ENCODE assay signal across 23 cellular contexts in the genomic region with DNA sequence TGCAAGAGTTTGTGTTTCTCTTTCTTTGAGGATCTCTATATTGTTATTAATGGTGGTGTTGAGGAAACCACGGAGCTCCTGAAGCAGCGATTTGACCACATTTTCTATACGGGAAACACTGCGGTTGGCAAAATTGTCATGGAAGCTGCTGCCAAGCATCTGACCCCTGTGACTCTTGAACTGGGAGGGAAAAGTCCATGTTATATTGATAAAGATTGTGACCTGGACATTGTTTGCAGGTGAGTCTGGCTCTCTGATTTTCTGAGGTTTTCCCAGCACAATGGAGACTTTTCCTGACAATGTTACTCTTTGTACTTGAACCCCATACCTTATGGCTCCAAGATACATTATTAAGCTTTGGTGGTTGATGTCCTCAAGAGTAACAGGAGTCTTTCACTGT.
"Had no signal": no experiment of that assay in that cellular context is flagged by ENCODE, and none has a peak within 500 bp of the region (broad histone marks: within the 10 kb centered on the region; RNA-seq: fewer than 3 reads in every experiment).

No MANE protein-coding gene starts in this region.

- H3K4me1 Mint-ChIP-seq: activated CD4-positive, alpha-beta T cell treated with anti-CD3 and anti-CD28 coated beads for 36 hours; activated naive CD4-positive, alpha-beta T cell treated with anti-CD3 and anti-CD28 coated beads, Interleukin-2, amount 10 ng/mL, durations not matched to agents 7 days and 5 days had no signal

- H3K27ac Mint-ChIP-seq: activated CD4-positive, alpha-beta T cell treated with anti-CD3 and anti-CD28 coated beads for 36 hours; activated naive CD4-positive, alpha-beta T cell treated with anti-CD3 and anti-CD28 coated beads, Interleukin-2, amount 10 ng/mL, durations not matched to agents 7 days and 5 days; endodermal cell; T-helper 2 cell treated with Interferon-gamma antibody and Interleukin-4, amounts not matched to agents 5 μg/mL and 100 μg/mL, for 36 hours had no signal

- H3K27me3 Mint-ChIP-seq: activated CD4-positive, alpha-beta T cell treated with anti-CD3 and anti-CD28 coated beads for 36 hours; activated naive CD4-positive, alpha-beta T cell treated with anti-CD3 and anti-CD28 coated beads, Interleukin-2, amount 10 ng/mL, durations not matched to agents 7 days and 5 days had no signal

- H3K9me3 Mint-ChIP-seq: T-helper 2 cell treated with Interferon-gamma antibody and Interleukin-4, amounts not matched to agents 5 μg/mL and 100 μg/mL, for 36 hours had no signal

- DNase-seq: activated CD4-positive, alpha-beta T cell treated with anti-CD3 and anti-CD28 coated beads for 36 hours; activated CD4-positive, alpha-beta T cell treated with anti-CD3 and anti-CD28 coated beads, Interleukin-2, amount 50 U/mL, for 48 hours; activated effector memory CD4-positive, alpha-beta T cell treated with anti-CD3 and anti-CD28 coated beads, Interleukin-2, amount 50 U/mL, for 16 hours; activated naive CD4-positive, alpha-beta T cell treated with anti-CD3 and anti-CD28 coated beads, Interleukin-2, amount 10 ng/mL, durations not matched to agents 7 days and 5 days; cortex of kidney; endodermal cell; esophagus squamous epithelium; gastrocnemius medialis; head of caudate nucleus; left cardiac atrium; lower lobe of right lung; mesendoderm; mucosa of descending colon; nucleus accumbens; stimulated activated CD4-positive, alpha-beta T cell treated with anti-CD3 and anti-CD28 coated beads, Interleukin-2, amount 100 ng/mL, for 48 hours; stimulated activated CD8-positive, alpha-beta memory T cell treated with anti-CD3 and anti-CD28 coated beads, Interleukin-4, amount 100 ng/mL, for 48 hours; stimulated activated naive CD4-positive, alpha-beta T cell; upper lobe of left lung had no signal

- H3K4me3 ChIP-seq: cardiac muscle cell, esophagus squamous epithelium, gastrocnemius medialis, lower lobe of right lung, mucosa of descending colon, smooth muscle cell, thoracic aorta, upper lobe of left lung had no signal

- H3K27me3 ChIP-seq: cardiac muscle cell, esophagus squamous epithelium, gastrocnemius medialis, upper lobe of left lung had no signal

- H3K9me3 ChIP-seq: esophagus squamous epithelium, gastrocnemius medialis, lower lobe of right lung, mucosa of descending colon, thoracic aorta, upper lobe of left lung had no signal

- H3K4me3 Mint-ChIP-seq: activated CD4-positive, alpha-beta T cell treated with anti-CD3 and anti-CD28 coated beads for 36 hours; activated naive CD4-positive, alpha-beta T cell treated with anti-CD3 and anti-CD28 coated beads, Interleukin-2, amount 10 ng/mL, durations not matched to agents 7 days and 5 days; endodermal cell; T-helper 2 cell treated with Interferon-gamma antibody and Interleukin-4, amounts not matched to agents 5 μg/mL and 100 μg/mL, for 36 hours had no signal

- ATAC-seq: activated CD4-positive, alpha-beta T cell treated with anti-CD3 and anti-CD28 coated beads for 36 hours; gastrocnemius medialis; left cardiac atrium; lower lobe of right lung; mucosa of descending colon; sciatic nerve had no signal

- H3K27ac ChIP-seq: cardiac muscle cell, gastrocnemius medialis, lower lobe of right lung, upper lobe of left lung had no signal
